29 cellular contexts compared by ENCODE assay signal in the genomic region with DNA sequence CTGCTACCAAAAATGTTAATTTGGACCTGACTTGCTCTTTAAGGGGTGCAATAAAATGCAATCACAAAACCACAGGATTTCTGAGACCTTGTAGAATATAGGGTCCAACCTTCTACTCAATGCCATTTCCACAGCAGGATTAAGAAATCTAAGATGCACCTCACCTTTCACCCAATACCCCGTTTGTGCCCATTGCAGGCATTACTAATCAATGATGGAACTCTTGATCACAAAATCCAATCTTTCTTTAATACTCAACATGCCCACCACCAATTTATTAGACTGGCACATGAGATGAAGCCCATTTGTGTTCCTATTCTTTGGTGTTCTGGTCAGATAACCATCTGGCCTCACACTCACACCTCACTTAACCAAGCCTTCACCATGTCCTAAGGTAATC.
"Had no signal": no experiment of that assay in that cellular context is flagged by ENCODE, and none has a peak within 500 bp of the region (broad histone marks: within the 10 kb centered on the region; RNA-seq: fewer than 3 reads in every experiment).

No MANE protein-coding gene starts in this region.

- H2AFZ ChIP-seq: hepatocyte had no signal

- H3K9me3 ChIP-seq: colonic mucosa, esophagus squamous epithelium, gastrocnemius medialis had no signal

- H3K27me3 ChIP-seq: colonic mucosa, dorsolateral prefrontal cortex, foreskin keratinocyte, gastrocnemius medialis, hepatocyte had no signal

- ATAC-seq: effector memory CD8-positive, alpha-beta T cell; esophagus mucosa; foreskin keratinocyte; gastrocnemius medialis; gastroesophageal sphincter; heart left ventricle; heart right ventricle had no signal

- H3K79me2 ChIP-seq: hepatocyte had no signal

- H3K4me3 ChIP-seq: colonic mucosa, coronary artery, dorsolateral prefrontal cortex, esophagus muscularis mucosa, esophagus squamous epithelium, gastrocnemius medialis, gastroesophageal sphincter, heart left ventricle, heart right ventricle, hepatocyte had no signal

- DNase-seq: colonic mucosa; cortex of kidney; dermis blood vessel endothelial cell; dorsolateral prefrontal cortex; effector CD4-positive, alpha-beta T cell; effector CD8-positive, alpha-beta T cell; effector memory CD4-positive, alpha-beta T cell; effector memory CD8-positive, alpha-beta T cell; endodermal cell; erythroblast; esophagus squamous epithelium; foreskin fibroblast; foreskin keratinocyte; foreskin melanocyte; gastrocnemius medialis; glutamatergic neuron; head of caudate nucleus; heart left ventricle; heart right ventricle had no signal

- H3K27ac ChIP-seq: colonic mucosa, coronary artery, dorsolateral prefrontal cortex, epithelial cell of prostate, esophagus muscularis mucosa, esophagus squamous epithelium, foreskin keratinocyte, gastrocnemius medialis, gastroesophageal sphincter, heart left ventricle, heart right ventricle, hepatocyte had no signal

- H3K4me1 ChIP-seq: colonic mucosa, esophagus muscularis mucosa, esophagus squamous epithelium, foreskin keratinocyte, gastrocnemius medialis, gastroesophageal sphincter, heart left ventricle, heart right ventricle had no signal

- FAIRE-seq: colon, endometrium, endothelial cell of umbilical vein, frontal cortex had no signal

- H3K4me2 ChIP-seq: hepatocyte had no signal

- H3K36me3 ChIP-seq: colonic mucosa, esophagus muscularis mucosa, esophagus squamous epithelium, gastrocnemius medialis, gastroesophageal sphincter, heart left ventricle, heart right ventricle had no signal
